Comparison of ENCODE assay signal across 8 cellular contexts in the genomic region with DNA sequence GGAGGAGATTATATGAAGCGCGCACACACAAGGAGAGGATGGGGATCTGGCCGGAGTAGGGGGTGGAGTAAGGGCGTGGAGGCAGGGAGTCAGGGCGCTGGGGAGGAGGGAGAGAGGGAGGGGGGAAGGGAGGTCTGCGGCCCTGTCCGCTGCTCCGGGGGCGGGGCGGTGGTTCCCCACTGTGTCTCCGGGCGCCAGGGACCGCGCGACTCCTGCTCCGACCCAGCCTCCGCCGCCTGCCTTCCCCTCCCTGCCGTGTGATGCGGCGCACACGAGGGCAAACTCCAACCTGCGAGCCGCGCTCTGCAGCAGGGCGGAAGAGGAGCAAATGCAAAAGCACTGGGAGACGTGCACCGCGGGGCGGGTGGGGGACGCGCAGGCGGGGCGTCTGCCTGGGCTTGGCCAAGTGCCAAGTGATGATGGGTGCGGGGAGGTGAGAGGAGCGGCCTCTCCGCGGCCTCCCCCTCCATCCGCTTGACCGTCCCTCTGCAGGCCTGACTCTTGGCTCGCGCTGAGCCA. TPM values are rescaled to one million over a fixed set of nuclear protein-coding genes. Genes with fewer than 3 reads are reported as not detected.
A peak's percentile ranks its signal among the peaks of the same experiment; 100 is the strongest.
DNase-seq lines count a peak whose midpoint lies in the region; ATAC-seq and TF ChIP-seq lines count a peak whose summit lies in the region.

A gene with protein sequence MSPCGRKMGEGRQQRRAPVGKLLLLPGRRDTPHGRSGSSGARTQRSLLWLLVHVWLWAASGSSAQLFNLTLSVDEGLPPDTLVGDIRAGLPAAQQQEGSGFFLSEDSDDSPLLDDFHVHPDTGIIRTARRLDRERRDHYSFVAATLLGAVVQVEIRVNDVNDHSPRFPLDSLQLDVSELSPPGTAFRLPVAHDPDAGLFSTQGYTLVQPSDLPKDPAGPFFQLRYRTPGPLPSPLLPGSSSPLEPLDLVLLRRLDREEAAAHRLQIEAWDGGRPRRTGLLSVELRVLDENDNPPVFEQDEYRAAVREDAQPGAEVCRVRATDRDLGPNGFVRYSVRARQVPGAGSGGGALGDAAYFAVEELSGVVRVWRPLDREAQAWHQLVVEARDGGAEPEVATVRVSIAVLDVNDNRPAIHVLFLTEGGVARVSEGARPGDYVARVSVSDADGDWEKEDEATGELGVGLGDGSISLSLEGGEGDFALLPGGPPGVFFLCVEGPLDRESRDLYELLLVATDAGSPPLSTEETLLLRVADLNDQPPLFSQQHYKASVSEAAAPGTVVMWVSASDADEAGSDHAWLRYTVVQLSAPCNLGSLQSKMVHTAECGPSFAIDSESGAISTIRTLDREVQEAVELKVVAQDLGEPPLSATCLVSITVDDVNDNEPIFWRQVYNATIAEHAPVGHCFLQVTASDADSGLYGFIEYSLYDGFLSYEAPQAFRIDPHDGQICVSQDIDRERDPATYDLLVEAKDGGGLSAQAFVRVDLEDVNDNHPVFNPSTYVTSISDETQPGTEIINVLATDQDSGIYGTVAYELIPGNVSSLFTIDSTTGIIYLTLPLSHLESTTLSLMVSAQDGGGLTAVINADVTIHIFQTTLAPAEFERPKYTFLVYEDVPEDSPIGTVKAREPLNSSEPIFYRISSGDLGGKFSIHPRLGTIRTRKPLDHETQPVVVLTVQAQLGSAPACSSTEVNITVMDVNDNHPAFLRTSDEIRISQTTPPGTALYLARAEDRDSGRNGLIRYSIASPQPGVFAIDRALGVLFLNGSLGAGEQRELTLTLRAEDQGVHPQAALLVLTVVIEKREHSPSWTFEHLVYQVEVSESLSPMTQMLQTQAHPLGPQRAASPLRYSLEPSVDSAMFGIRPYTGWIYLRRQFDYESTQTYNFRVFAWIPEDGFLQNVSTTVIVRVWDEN (N-terminal part only) (minus strand): TSS at position 69 of the 519 bp plus-strand sequence. CDS start 444 bp downstream, outside the sequence.

- ATAC-seq in GM19438 (IDR thresholded peaks at IDR 0.05; ENCODE audit: low read depth, unreplicated experiment) (peak; percentile 42), HG03565 (IDR thresholded peaks at IDR 0.05; ENCODE audit: unreplicated experiment) (peak; percentile 48), HG02870 (IDR thresholded peaks at IDR 0.05; ENCODE audit: unreplicated experiment) (no peak)

- no peaks in the 10 kb centered on the region for H3K36me3 Mint-ChIP-seq in glutamatergic neuron (ENCODE audit: unreplicated experiment)

- TF ChIP-seq CTCF in glutamatergic neuron (IDR thresholded peaks at IDR 0.05; ENCODE audit: partially characterized antibody, unreplicated experiment) = no peak

- H3K4me3 Mint-ChIP-seq in glutamatergic neuron (ENCODE audit: unreplicated experiment) = no peak within 1 kb of the TSS

- peaks cover 13% of the 10 kb centered on the region for H3K9me3 Mint-ChIP-seq in glutamatergic neuron (ENCODE audit: unreplicated experiment)

- DNase-seq in GM03348 (ENCODE audit: low spot score) (peak; percentile 24), glutamatergic neuron (peak; percentile 92), retina (peak; percentile 74), OCI-M2 (lab: John Stamatoyannopoulos, UW; ENCODE audit: unreplicated experiment) (no peak)
- DNase-seq in activated CD4-positive, alpha-beta T cell treated with anti-CD3 and anti-CD28 coated beads, Interleukin-2, amount 50 U/mL, for 48 hours = peak; percentile 18 to 23

- peak within 1 kb of the TSS; percentile 95 for H3K27ac Mint-ChIP-seq in glutamatergic neuron (ENCODE audit: unreplicated experiment)

- H3K27me3 Mint-ChIP-seq in glutamatergic neuron (ENCODE audit: unreplicated experiment) = peaks cover 17% of the 10 kb centered on the region

- H3K4me1 Mint-ChIP-seq in glutamatergic neuron (ENCODE audit: low read depth, unreplicated experiment) = peaks cover 7% of the 10 kb centered on the region

RNA-seq across cellular contexts. Expression of the gene that starts here (rescaled TPM):
- total RNA-seq in glutamatergic neuron (ENCODE audit: unreplicated experiment) = 97.4 TPM
